22 cellular contexts compared by ENCODE assay signal in genomic region chr20:45828589-45828988, GRCh38. TPM values are rescaled to one million over a fixed set of nuclear protein-coding genes. Genes with fewer than 3 reads are reported as not detected.
DNase-seq lines count a peak whose midpoint lies in the region; ATAC-seq, FAIRE-seq and TF ChIP-seq lines count a peak whose summit lies in the region.
"Had no signal": no experiment of that assay in that cellular context is flagged by ENCODE, and none has a peak within 500 bp of the region (broad histone marks: within the 10 kb centered on the region; RNA-seq: fewer than 3 reads in every experiment).

No MANE protein-coding gene starts in this region.

- H3K4me1 Mint-ChIP-seq in GM23338: peaks cover 30% of the 10 kb centered on the region
- peaks cover 17 to 18% of the 10 kb centered on the region in 2 donors for H3K4me1 Mint-ChIP-seq in natural killer cell treated with Interleukin-12 subunit alpha and Interleukin-12 subunit beta and Interleukin-15 and Interleukin-18, amount 100 ng/mL, for 72 hours (ENCODE audit: low read depth in 2 of 2)

- H3K27ac Mint-ChIP-seq in GM23338: 0 out of 2 replicates have a peak overlapping the region, but pooled peaks have one; percentile 36
- H3K27ac Mint-ChIP-seq in natural killer cell treated with Interleukin-12 subunit alpha and Interleukin-12 subunit beta and Interleukin-15 and Interleukin-18, amount 100 ng/mL, for 72 hours: no peak overlapping the region
- H3K27ac Mint-ChIP-seq: nephron progenitor cell had no signal

- H3K36me3 Mint-ChIP-seq in GM23338 (ENCODE audit: low read depth): peaks cover 4% of the 10 kb centered on the region; the same call in 1 of the 3 replicates
- no peaks in the 10 kb centered on the region for H3K36me3 Mint-ChIP-seq in natural killer cell treated with Interleukin-12 subunit alpha and Interleukin-12 subunit beta and Interleukin-15 and Interleukin-18, amount 100 ng/mL, for 72 hours

- no peak for DNase-seq in GM23338 (ENCODE audit: low spot score)
- DNase-seq in K562 (ENCODE audit: extremely low read depth in 1 of 4, low spot score in 3 of 4): no peak
- no peak for DNase-seq in lower lobe of right lung
- DNase-seq in stomach: no peak
- DNase-seq in OCI-M2 (lab: John Stamatoyannopoulos, UW; ENCODE audit: unreplicated experiment): no peak
- no peak for DNase-seq in natural killer cell treated with Interleukin-12 subunit alpha and Interleukin-12 subunit beta and Interleukin-15 and Interleukin-18, amount 100 ng/mL, for 72 hours (ENCODE audit: low spot score)
- DNase-seq in prostate gland (ENCODE audit: low spot score): no peak
- DNase-seq: activated effector memory CD4-positive, alpha-beta T cell treated with Interleukin-2 at 50 U/mL for 16 hours; AML-193; anterior cingulate cortex; Caco-2; colonic mucosa; mammary epithelial cell; NCI-H187; NCI-H226; nephron progenitor cell; retina; stimulated activated CD4-positive, alpha-beta T cell treated with anti-CD3 and anti-CD28 coated beads, Interleukin-2, amount 100 ng/mL, for 24 hours; T-helper 9 cell had no signal

- H3K9me3 Mint-ChIP-seq in GM23338: no peaks in the 10 kb centered on the region; the same call in 1 of the 3 replicates
- H3K9me3 Mint-ChIP-seq in natural killer cell treated with Interleukin-12 subunit alpha and Interleukin-12 subunit beta and Interleukin-15 and Interleukin-18, amount 100 ng/mL, for 72 hours: no peaks in the 10 kb centered on the region
- H3K9me3 Mint-ChIP-seq: nephron progenitor cell had no signal

- WGBS in K562 (ENCODE audit: insufficient coverage, low coverage, missing lambda C conversion rate): 10% methylated on average over 2 of the region's 2 CpGs
- WGBS in stomach, 5 donors: 39 to 66% (median 54%) methylated on average over 2 of the region's 2 CpGs
- WGBS in prostate gland: 34% methylated on average over 2 of the region's 2 CpGs

- TF ChIP-seq EP300 in K562 (IDR thresholded peaks at IDR 0.05; ENCODE audit: low read length): no peak
- TF ChIP-seq EP300 in stomach (IDR thresholded peaks at IDR 0.05): no peak

- FAIRE-seq in K562 (lab: Jason Lieb, UNC): no peak
- FAIRE-seq: GM12892 had no signal

- H3K27me3 Mint-ChIP-seq in GM23338 (ENCODE audit: insufficient read depth, low read depth, poor library complexity): peaks cover 18% of the 10 kb centered on the region
- H3K27me3 Mint-ChIP-seq in natural killer cell treated with Interleukin-12 subunit alpha and Interleukin-12 subunit beta and Interleukin-15 and Interleukin-18, amount 100 ng/mL, for 72 hours: peaks cover 15 to 16% of the 10 kb centered on the region in 2 donors

- no peak for TF ChIP-seq POLR2A in K562 (conservative IDR thresholded peaks at IDR 0.05)
- TF ChIP-seq POLR2A in stomach (IDR thresholded peaks at IDR 0.05): no peak
- TF ChIP-seq POLR2A in prostate gland (IDR thresholded peaks at IDR 0.05): no peak

- CTCF ChIA-PET in K562 (lab: Yijun Ruan, JAX; ENCODE audit: low intra/inter-chr PET ratio): no interaction called here

- peaks cover 13% of the 10 kb centered on the region for H3F3A ChIP-seq in GM23338 (replicated peaks; ENCODE audit: low read depth)

- H3K4me1 ChIP-seq in GM23338 (ENCODE audit: insufficient read depth) (peaks cover 18% of the 10 kb centered on the region; the same call in 1 of the 2 replicates), K562 (replicated peaks in 1 of 2; ENCODE audit: control insufficient read depth in 2 of 2, insufficient read depth in 2 of 2, low read length in 2 of 2) (peaks cover 26 to 28% of the 10 kb centered on the region in 2 experiments; a peak in 4 of 5 replicates), lower lobe of right lung (peaks cover 35% of the 10 kb centered on the region), stomach (peaks cover 17 to 47% (median 29%) of the 10 kb centered on the region in 4 donors), prostate gland (replicated peaks) (no peaks in the 10 kb centered on the region)
- H3K4me1 ChIP-seq: colonic mucosa had no signal

- in situ Hi-C loops in K562 (cut with MboI): no loop called here

- no peak for ATAC-seq in GM23338
- no peak for ATAC-seq in K562
- no peak for ATAC-seq in lower lobe of right lung
- no peak for ATAC-seq in natural killer cell treated with Interleukin-12 subunit alpha and Interleukin-12 subunit beta and Interleukin-15 and Interleukin-18, amount 100 ng/mL, for 72 hours
- no peak for ATAC-seq in GM19351 (IDR thresholded peaks at IDR 0.05; ENCODE audit: unreplicated experiment)

- H3K27me3 ChIP-seq in GM23338 (ENCODE audit: insufficient read depth) (peaks cover 3% of the 10 kb centered on the region), K562 (ENCODE audit: control insufficient read depth in 2 of 2, insufficient read depth in 2 of 2, low read length in 2 of 2) (peaks cover 0 to 3% of the 10 kb centered on the region in 2 experiments; a peak in 1 of 5 replicates), lower lobe of right lung (ENCODE audit: low read depth) (peaks cover 15% of the 10 kb centered on the region), stomach (peaks cover 0 to 13% (median 8%) of the 10 kb centered on the region in 3 donors), prostate gland (replicated peaks; ENCODE audit: insufficient read depth) (no peaks in the 10 kb centered on the region)
- H3K27me3 ChIP-seq: colonic mucosa had no signal

- POLR2A ChIA-PET in K562 (lab: Yijun Ruan, JAX): interaction anchor here (0.6 to 1.2 kb wide), 3 partner anchors 50 to 65 kb away, joined by 3 to 5 read pairs (median 4); no protein-coding TSS in a partner anchor

- no peak overlapping the region for H3K4me2 ChIP-seq in GM23338
- no peak overlapping the region for H3K4me2 ChIP-seq in K562 (ENCODE audit: insufficient read depth, low read length)

- H3K79me2 ChIP-seq in GM23338 (replicated peaks; ENCODE audit: insufficient read depth) (no peaks in the 10 kb centered on the region), K562 (ENCODE audit: control insufficient read depth, insufficient read depth, low read length) (no peaks in the 10 kb centered on the region)

- no peak overlapping the region for H3K4me3 Mint-ChIP-seq in GM23338
- no peak overlapping the region for H3K4me3 Mint-ChIP-seq in natural killer cell treated with Interleukin-12 subunit alpha and Interleukin-12 subunit beta and Interleukin-15 and Interleukin-18, amount 100 ng/mL, for 72 hours
- H3K4me3 Mint-ChIP-seq: nephron progenitor cell had no signal

- no TSS peak for BruUV-seq in K562 (replicated peaks; lab: Mats Ljungman, UMichigan)

- H3K27ac ChIP-seq in GM23338 (ENCODE audit: low read depth) (no peak overlapping the region), K562 (ENCODE audit: extremely low read depth, low read depth, low read length) (no peak overlapping the region), lower lobe of right lung (peak overlapping the region; percentile 43), stomach (peak overlapping the region in 4 of 5 donors; percentile 44 to 75 (median 69)), prostate gland (no peak overlapping the region)
- H3K27ac ChIP-seq: colonic mucosa had no signal

- H4K20me1 ChIP-seq in GM23338 (replicated peaks; ENCODE audit: insufficient read depth): no peaks in the 10 kb centered on the region
- no peaks in the 10 kb centered on the region for H4K20me1 ChIP-seq in K562 (replicated peaks; ENCODE audit: control insufficient read depth, insufficient read depth, low read length)

- intact Hi-C loops in K562 (cut with micrococcal nuclease): no loop called here
- intact Hi-C loops in lower lobe of right lung (cut with DNase I): no loop called here
- intact Hi-C loops in stomach (cut with DNase I; ENCODE audit: low total_unique reads): no loop called here
- intact Hi-C loops in prostate gland (cut with DNase I): no loop called here

- no peaks in the 10 kb centered on the region for H3K36me3 ChIP-seq in GM23338 (ENCODE audit: insufficient read depth)
- no peaks in the 10 kb centered on the region for H3K36me3 ChIP-seq in K562 (ENCODE audit: control insufficient read depth, insufficient read depth, low read length)
- H3K36me3 ChIP-seq in lower lobe of right lung: no peaks in the 10 kb centered on the region
- no peaks in the 10 kb centered on the region for H3K36me3 ChIP-seq in stomach
- H3K36me3 ChIP-seq in prostate gland: no peaks in the 10 kb centered on the region
- H3K36me3 ChIP-seq: colonic mucosa had no signal

- H3K9ac ChIP-seq in K562 (ENCODE audit: insufficient read depth in 1 of 2, low read depth in 2 of 2, low read length in 2 of 2): no peak overlapping the region

- H3K4me3 ChIP-seq in GM23338 (no peak overlapping the region), K562 (no peak overlapping the region), lower lobe of right lung (no peak overlapping the region), stomach (no peak overlapping the region), prostate gland (no peak overlapping the region)
- H3K4me3 ChIP-seq: colonic mucosa had no signal

- H2AFZ ChIP-seq in GM23338 (no peak overlapping the region), K562 (ENCODE audit: low read depth, low read length) (no peak overlapping the region)

- H3K9me3 ChIP-seq in K562 (replicated peaks; ENCODE audit: control insufficient read depth, insufficient read depth, low read depth, low read length) (no peaks in the 10 kb centered on the region), lower lobe of right lung (no peaks in the 10 kb centered on the region), stomach (no peaks in the 10 kb centered on the region), prostate gland (no peaks in the 10 kb centered on the region)
- H3K9me3 ChIP-seq: Caco-2, colonic mucosa had no signal

- no peaks in the 10 kb centered on the region for H3K9me2 ChIP-seq in GM23338 (ENCODE audit: insufficient read depth)

- no peak for TF ChIP-seq RAD21 in K562 (CRISPR knock-in tag; conservative IDR thresholded peaks at IDR 0.05 in 1 of 2, IDR thresholded peaks at IDR 0.05 in 1 of 2)

- TF ChIP-seq CTCF in GM23338 (conservative IDR thresholded peaks at IDR 0.05; ENCODE audit: low read depth in 2 of 2): no peak
- TF ChIP-seq CTCF in K562 (IDR thresholded peaks at IDR 0.05 in 2 of 3, conservative IDR thresholded peaks at IDR 0.05 in 1 of 3; ENCODE audit: insufficient read depth in 2 of 3, low read depth in 1 of 3, low read length in 3 of 3): no peak
- no peak for TF ChIP-seq CTCF in lower lobe of right lung (IDR thresholded peaks at IDR 0.05)
- TF ChIP-seq CTCF in stomach (IDR thresholded peaks at IDR 0.05): no peak
- no peak for TF ChIP-seq CTCF in prostate gland (IDR thresholded peaks at IDR 0.05)

- H3K9me1 ChIP-seq in K562 (ENCODE audit: control insufficient read depth, insufficient read depth, low read length): no peaks in the 10 kb centered on the region

RNA-seq across cellular contexts. Expression of gene TNNC2, which starts 1.5 kb away (rescaled TPM):
- 0.59 TPM in 1 of 2 replicates, not detected in the other for total RNA-seq in GM23338 (2014; rRNA removed; shearing (Covaris generic))
- polyA plus RNA-seq in GM23338 (2016; fragmentation: Nextera tagmentation; extraction: Ambion mirVana): 32.5 and 33.3 TPM in 2 replicates
- total RNA-seq in K562 (2011; cell fraction: chromatin; rRNA removed; ENCODE audit: low replicate concordance): not detected in 2 replicates
- not detected in 2 replicates for total RNA-seq in K562 (2011; cell fraction: nucleolus; rRNA removed)
- total RNA-seq in K562 (2011; cell fraction: nucleoplasm; rRNA removed): not detected in 2 replicates
- not detected in 2 replicates for total RNA-seq in K562 (2014; rRNA removed)
- total RNA-seq in K562 (2014; rRNA removed; fragmentation: Illumina TruSeq; extraction: Trizol): not detected in 2 replicates
- total RNA-seq in K562 (2015; rRNA removed; fragmentation: Illumina TruSeq; extraction: Trizol): not detected in 2 replicates
- not detected in 2 replicates for total RNA-seq in K562 (2021)
- polyA plus RNA-seq in K562 (2011; rRNA removed): not detected in 2 replicates
- not detected in 2 replicates for polyA plus RNA-seq in K562 (2011; cell fraction: cytosol; rRNA removed)
- 0.21 TPM in 1 of 2 replicates, not detected in the other for polyA plus RNA-seq in K562 (2011; cell fraction: nucleus; rRNA removed)
- polyA plus RNA-seq in K562 (2012): 0.12 TPM in 1 of 2 replicates, not detected in the other
- not detected in 2 replicates for polyA plus RNA-seq in K562 (2014; fragmentation: Illumina TruSeq; extraction: Trizol)
- not detected for polyA plus RNA-seq in K562 (2014; fragmentation: Nextera tagmentation; extraction: Ambion mirVana)
- polyA plus RNA-seq in K562 (2014; rRNA removed): not detected in 2 replicates
- not detected in 2 replicates for polyA minus RNA-seq in K562 (2011; rRNA and poly(A)+ RNA removed)
- not detected in 2 replicates for polyA minus RNA-seq in K562 (2011; cell fraction: cytosol; rRNA and poly(A)+ RNA removed)
- polyA minus RNA-seq in K562 (2011; cell fraction: nucleus; rRNA and poly(A)+ RNA removed): not detected in 2 replicates
- not detected for total RNA-seq in lower lobe of right lung
- 1 to 10 TPM in 1 of 5 donors, not detected in 4; 4.9 TPM for total RNA-seq in stomach
- polyA plus RNA-seq in stomach: 10 to 100 TPM in 1 of 3 donors, 1 to 10 TPM in 1, not detected in 1; 3.0 to 12.4 TPM
- not detected for total RNA-seq in natural killer cell treated with Interleukin-12 subunit alpha and Interleukin-12 subunit beta and Interleukin-15 and Interleukin-18, amount 100 ng/mL, for 72 hours
- total RNA-seq in prostate gland: 1 to 10 TPM; 2.1 to 3.0 TPM
- total RNA-seq: activated CD8-positive, alpha-beta memory T cell treated with anti-CD3 and anti-CD28 coated beads for 36 hours; Caco-2; mammary epithelial cell had no signal

RNA-seq across cellular contexts. Expression of gene SNX21, which starts 5.0 kb away (rescaled TPM):
- 26.7 and 31.5 TPM in 2 replicates for total RNA-seq in GM23338 (2014; rRNA removed; shearing (Covaris generic))
- polyA plus RNA-seq in GM23338 (2016; fragmentation: Nextera tagmentation; extraction: Ambion mirVana): 13.3 and 15.5 TPM in 2 replicates
- 1.0 and 1.1 TPM in 2 replicates for total RNA-seq in K562 (2011; cell fraction: chromatin; rRNA removed; ENCODE audit: low replicate concordance)
- 0.92 and 1.0 TPM in 2 replicates for total RNA-seq in K562 (2011; cell fraction: nucleolus; rRNA removed)
- total RNA-seq in K562 (2011; cell fraction: nucleoplasm; rRNA removed): 0.61 and 0.95 TPM in 2 replicates
- 0.65 and 0.91 TPM in 2 replicates for total RNA-seq in K562 (2014; rRNA removed)
- total RNA-seq in K562 (2014; rRNA removed; fragmentation: Illumina TruSeq; extraction: Trizol): 0.18 and 0.19 TPM in 2 replicates
- 0.57 and 0.69 TPM in 2 replicates for total RNA-seq in K562 (2015; rRNA removed; fragmentation: Illumina TruSeq; extraction: Trizol)
- total RNA-seq in K562 (2021): 0.65 and 1.2 TPM in 2 replicates
- 0.18 TPM in 2 replicates for polyA plus RNA-seq in K562 (2011; rRNA removed)
- 0.49 and 1.7 TPM in 2 replicates for polyA plus RNA-seq in K562 (2011; cell fraction: cytosol; rRNA removed)
- polyA plus RNA-seq in K562 (2011; cell fraction: nucleus; rRNA removed): 0.58 TPM in 2 replicates
- polyA plus RNA-seq in K562 (2012): 0.83 and 2.7 TPM in 2 replicates
- polyA plus RNA-seq in K562 (2014; fragmentation: Illumina TruSeq; extraction: Trizol): 0.22 and 0.26 TPM in 2 replicates
- under 1 TPM; 0.10 to 0.42 TPM for polyA plus RNA-seq in K562 (2014; fragmentation: Nextera tagmentation; extraction: Ambion mirVana)
- 0.58 and 1.2 TPM in 2 replicates for polyA plus RNA-seq in K562 (2014; rRNA removed)
- 0.06 and 0.07 TPM in 2 replicates for polyA minus RNA-seq in K562 (2011; rRNA and poly(A)+ RNA removed)
- polyA minus RNA-seq in K562 (2011; cell fraction: cytosol; rRNA and poly(A)+ RNA removed): 0.91 TPM in 1 of 2 replicates, not detected in the other
- 0.56 and 0.67 TPM in 2 replicates for polyA minus RNA-seq in K562 (2011; cell fraction: nucleus; rRNA and poly(A)+ RNA removed)
- 24.1 TPM for total RNA-seq in lower lobe of right lung
- total RNA-seq in stomach: 100 to 1,000 TPM in 1 of 5 donors, 10 to 100 TPM in 4; 20.4 to 120 (median 48.3) TPM
- 10 to 100 TPM; 15.2 to 23.5 (median 16.7) TPM for polyA plus RNA-seq in stomach
- total RNA-seq in natural killer cell treated with Interleukin-12 subunit alpha and Interleukin-12 subunit beta and Interleukin-15 and Interleukin-18, amount 100 ng/mL, for 72 hours: 1 to 10 TPM; 1.5 to 2.2 TPM
- total RNA-seq in prostate gland: 10 to 100 TPM; 60.4 to 68.4 TPM

RNA-seq across cellular contexts. Expression of gene UBE2C, which starts 16.1 kb away (rescaled TPM):
- 198 and 247 TPM in 2 replicates for total RNA-seq in GM23338 (2014; rRNA removed; shearing (Covaris generic))
- polyA plus RNA-seq in GM23338 (2016; fragmentation: Nextera tagmentation; extraction: Ambion mirVana) (698 and 742 TPM in 2 replicates), K562 (2011; rRNA removed) (1.4 and 1.7 TPM in 2 replicates), K562 (2014; fragmentation: Illumina TruSeq; extraction: Trizol) (0.51 and 1.1 TPM in 2 replicates), K562 (2014; fragmentation: Nextera tagmentation; extraction: Ambion mirVana) (under 1 TPM; 0.52 to 0.63 TPM), K562 (2014; rRNA removed) (1.5 and 1.6 TPM in 2 replicates), stomach (10 to 100 TPM; 13.1 to 72.2 (median 39.0) TPM)
- 3.7 and 4.6 TPM in 2 replicates for total RNA-seq in K562 (2011; cell fraction: chromatin; rRNA removed; ENCODE audit: low replicate concordance)
- total RNA-seq in K562 (2011; cell fraction: nucleolus; rRNA removed): 1.8 and 3.4 TPM in 2 replicates
- total RNA-seq in K562 (2011; cell fraction: nucleoplasm; rRNA removed): 1.8 and 3.6 TPM in 2 replicates
- total RNA-seq in K562 (2014; rRNA removed) (0.41 and 0.68 TPM in 2 replicates), K562 (2014; rRNA removed; fragmentation: Illumina TruSeq; extraction: Trizol) (0.48 and 0.69 TPM in 2 replicates), K562 (2015; rRNA removed; fragmentation: Illumina TruSeq; extraction: Trizol) (0.83 and 0.98 TPM in 2 replicates), K562 (2021) (1.5 and 1.7 TPM in 2 replicates), lower lobe of right lung (3.5 TPM), stomach (10 to 100 TPM in 4 of 5 donors, not detected in 1; 10.5 to 37.5 (median 13.4) TPM), prostate gland (10 to 100 TPM in 1 of 2 donors, 1 to 10 TPM in 1; 2.2 to 10.9 TPM)
- polyA plus RNA-seq in K562 (2011; cell fraction: cytosol; rRNA removed): 0.78 and 1.4 TPM in 2 replicates
- 3.6 and 6.6 TPM in 2 replicates for polyA plus RNA-seq in K562 (2011; cell fraction: nucleus; rRNA removed)
- 0.68 and 0.78 TPM in 2 replicates for polyA plus RNA-seq in K562 (2012)
- polyA minus RNA-seq in K562 (2011; rRNA and poly(A)+ RNA removed): not detected in 2 replicates
- 7.5 and 27.5 TPM in 2 replicates for polyA minus RNA-seq in K562 (2011; cell fraction: cytosol; rRNA and poly(A)+ RNA removed)
- 1.9 and 5.8 TPM in 2 replicates for polyA minus RNA-seq in K562 (2011; cell fraction: nucleus; rRNA and poly(A)+ RNA removed)
- total RNA-seq in natural killer cell treated with Interleukin-12 subunit alpha and Interleukin-12 subunit beta and Interleukin-15 and Interleukin-18, amount 100 ng/mL, for 72 hours: 100 to 1,000 TPM in 1 of 2 donors, 10 to 100 TPM in 1; 89.7 to 139 TPM

RNA-seq across cellular contexts. Expression of gene ACOT8, which starts 28.6 kb away (rescaled TPM):
- 55.6 and 75.2 TPM in 2 replicates for total RNA-seq in GM23338 (2014; rRNA removed; shearing (Covaris generic))
- polyA plus RNA-seq in GM23338 (2016; fragmentation: Nextera tagmentation; extraction: Ambion mirVana): 42.0 and 43.1 TPM in 2 replicates
- 26.4 and 48.0 TPM in 2 replicates for total RNA-seq in K562 (2011; cell fraction: chromatin; rRNA removed; ENCODE audit: low replicate concordance)
- 49.1 and 51.5 TPM in 2 replicates for total RNA-seq in K562 (2011; cell fraction: nucleolus; rRNA removed)
- 48.7 and 49.7 TPM in 2 replicates for total RNA-seq in K562 (2011; cell fraction: nucleoplasm; rRNA removed)
- total RNA-seq in K562 (2014; rRNA removed): 36.7 and 49.8 TPM in 2 replicates
- 11.9 and 13.0 TPM in 2 replicates for total RNA-seq in K562 (2014; rRNA removed; fragmentation: Illumina TruSeq; extraction: Trizol)
- 18.3 and 20.3 TPM in 2 replicates for total RNA-seq in K562 (2015; rRNA removed; fragmentation: Illumina TruSeq; extraction: Trizol)
- total RNA-seq in K562 (2021): 24.5 and 28.5 TPM in 2 replicates
- polyA plus RNA-seq in K562 (2011; rRNA removed): 34.9 and 48.0 TPM in 2 replicates
- polyA plus RNA-seq in K562 (2011; cell fraction: cytosol; rRNA removed): 75.9 and 83.3 TPM in 2 replicates
- polyA plus RNA-seq in K562 (2011; cell fraction: nucleus; rRNA removed): 61.2 and 65.3 TPM in 2 replicates
- 25.1 and 57.1 TPM in 2 replicates for polyA plus RNA-seq in K562 (2012)
- polyA plus RNA-seq in K562 (2014; fragmentation: Illumina TruSeq; extraction: Trizol): 20.7 and 25.8 TPM in 2 replicates
- 10 to 100 TPM in 1 of 2 experiments, 1 to 10 TPM in 1; 8.2 to 14.9 TPM for polyA plus RNA-seq in K562 (2014; fragmentation: Nextera tagmentation; extraction: Ambion mirVana)
- 46.7 and 49.5 TPM in 2 replicates for polyA plus RNA-seq in K562 (2014; rRNA removed)
- polyA minus RNA-seq in K562 (2011; rRNA and poly(A)+ RNA removed): 16.0 and 16.3 TPM in 2 replicates
- 17.0 and 19.4 TPM in 2 replicates for polyA minus RNA-seq in K562 (2011; cell fraction: cytosol; rRNA and poly(A)+ RNA removed)
- 22.6 and 28.4 TPM in 2 replicates for polyA minus RNA-seq in K562 (2011; cell fraction: nucleus; rRNA and poly(A)+ RNA removed)
- 25.6 TPM for total RNA-seq in lower lobe of right lung
- 100 to 1,000 TPM in 3 of 5 donors, 10 to 100 TPM in 2; 26.6 to 216 (median 131) TPM for total RNA-seq in stomach
- polyA plus RNA-seq in stomach: 10 to 100 TPM; 36.8 to 63.7 (median 58.3) TPM
- 10 to 100 TPM; 24.4 to 26.2 TPM for total RNA-seq in natural killer cell treated with Interleukin-12 subunit alpha and Interleukin-12 subunit beta and Interleukin-15 and Interleukin-18, amount 100 ng/mL, for 72 hours
- 10 to 100 TPM; 57.4 to 68.1 TPM for total RNA-seq in prostate gland

RNA-seq across cellular contexts. Expression of gene ZSWIM3, which starts 28.8 kb away (rescaled TPM):
- 7.5 and 8.2 TPM in 2 replicates for total RNA-seq in GM23338 (2014; rRNA removed; shearing (Covaris generic))
- 2.0 and 3.0 TPM in 2 replicates for polyA plus RNA-seq in GM23338 (2016; fragmentation: Nextera tagmentation; extraction: Ambion mirVana)
- total RNA-seq in K562 (2011; cell fraction: chromatin; rRNA removed; ENCODE audit: low replicate concordance): 3.7 and 6.4 TPM in 2 replicates
- total RNA-seq in K562 (2011; cell fraction: nucleolus; rRNA removed): 4.2 and 5.5 TPM in 2 replicates
- 3.1 and 3.6 TPM in 2 replicates for total RNA-seq in K562 (2011; cell fraction: nucleoplasm; rRNA removed)
- 2.4 and 2.7 TPM in 2 replicates for total RNA-seq in K562 (2014; rRNA removed)
- 2.6 and 2.8 TPM in 2 replicates for total RNA-seq in K562 (2014; rRNA removed; fragmentation: Illumina TruSeq; extraction: Trizol)
- 3.6 and 4.0 TPM in 2 replicates for total RNA-seq in K562 (2015; rRNA removed; fragmentation: Illumina TruSeq; extraction: Trizol)
- total RNA-seq in K562 (2021): 2.5 and 2.9 TPM in 2 replicates
- polyA plus RNA-seq in K562 (2011; rRNA removed): 4.3 and 5.4 TPM in 2 replicates
- polyA plus RNA-seq in K562 (2011; cell fraction: cytosol; rRNA removed): 4.5 and 4.6 TPM in 2 replicates
- polyA plus RNA-seq in K562 (2011; cell fraction: nucleus; rRNA removed): 3.4 and 3.6 TPM in 2 replicates
- polyA plus RNA-seq in K562 (2012): 2.2 and 3.5 TPM in 2 replicates
- 2.6 and 3.0 TPM in 2 replicates for polyA plus RNA-seq in K562 (2014; fragmentation: Illumina TruSeq; extraction: Trizol)
- 1 to 10 TPM; 1.7 to 1.8 TPM for polyA plus RNA-seq in K562 (2014; fragmentation: Nextera tagmentation; extraction: Ambion mirVana)
- polyA plus RNA-seq in K562 (2014; rRNA removed): 1.8 and 3.7 TPM in 2 replicates
- polyA minus RNA-seq in K562 (2011; rRNA and poly(A)+ RNA removed): 7.4 and 7.9 TPM in 2 replicates
- 3.4 and 4.7 TPM in 2 replicates for polyA minus RNA-seq in K562 (2011; cell fraction: cytosol; rRNA and poly(A)+ RNA removed)
- 0.81 and 3.1 TPM in 2 replicates for polyA minus RNA-seq in K562 (2011; cell fraction: nucleus; rRNA and poly(A)+ RNA removed)
- total RNA-seq in lower lobe of right lung: 3.0 TPM
- 1 to 10 TPM in 2 of 5 donors, under 1 TPM in 2, not detected in 1; 0.87 to 2.3 (median 1.6) TPM for total RNA-seq in stomach
- polyA plus RNA-seq in stomach: 1 to 10 TPM; 1.4 to 2.1 (median 1.8) TPM
- 1 to 10 TPM; 5.5 to 6.4 TPM for total RNA-seq in natural killer cell treated with Interleukin-12 subunit alpha and Interleukin-12 subunit beta and Interleukin-15 and Interleukin-18, amount 100 ng/mL, for 72 hours
- 10 to 100 TPM in 1 of 2 donors, 1 to 10 TPM in 1; 4.3 to 11.9 TPM for total RNA-seq in prostate gland

Comparison
In these comparisons a context has a peak if more than half of its experiments do, and no peak if none do; other contexts are left out.
1. H3K27ac ChIP-seq: peak in lower lobe of right lung (single experiment) and stomach (4 of 5); none in GM23338 (single experiment), K562 (single experiment) and prostate gland (0 of 2).